1 cellular context compared by ENCODE assay signal in the genomic region with DNA sequence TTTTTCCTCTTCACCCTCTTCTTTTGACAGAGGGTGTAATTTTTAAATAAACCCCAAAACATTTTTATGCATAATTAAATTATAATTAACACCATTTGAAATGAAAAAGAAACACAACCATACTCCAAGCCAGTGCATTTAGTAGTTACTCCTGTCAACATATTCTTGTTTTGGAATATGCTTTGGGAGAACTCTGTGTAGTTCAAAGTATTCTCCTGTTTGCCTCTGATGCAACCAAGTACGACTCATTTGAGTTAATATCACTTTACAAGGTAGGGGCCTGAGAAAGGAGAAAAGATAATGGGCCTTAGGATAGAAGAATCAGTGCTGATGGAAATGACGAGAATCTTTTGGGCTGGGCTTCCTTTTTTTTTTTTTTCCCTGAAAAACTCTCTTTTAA.
TF ChIP-seq lines count a peak whose summit lies in the region.

No MANE protein-coding gene starts in this region.

TF ChIP-seq in SK-N-SH, 30 proteins besides CTCF, POLR2A, EP300 and RAD21 (continued from another document):
- TF ChIP-seq, protein P1, sequence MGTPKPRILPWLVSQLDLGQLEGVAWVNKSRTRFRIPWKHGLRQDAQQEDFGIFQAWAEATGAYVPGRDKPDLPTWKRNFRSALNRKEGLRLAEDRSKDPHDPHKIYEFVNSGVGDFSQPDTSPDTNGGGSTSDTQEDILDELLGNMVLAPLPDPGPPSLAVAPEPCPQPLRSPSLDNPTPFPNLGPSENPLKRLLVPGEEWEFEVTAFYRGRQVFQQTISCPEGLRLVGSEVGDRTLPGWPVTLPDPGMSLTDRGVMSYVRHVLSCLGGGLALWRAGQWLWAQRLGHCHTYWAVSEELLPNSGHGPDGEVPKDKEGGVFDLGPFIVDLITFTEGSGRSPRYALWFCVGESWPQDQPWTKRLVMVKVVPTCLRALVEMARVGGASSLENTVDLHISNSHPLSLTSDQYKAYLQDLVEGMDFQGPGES (IDR thresholded peaks at IDR 0.05; ENCODE audit: low read depth, low read length), result no peak
